Comparison of ENCODE assay signal across 8 cellular contexts in genomic region chr9:105064248-105065118, GRCh38.
A peak's percentile ranks its signal among the peaks of the same experiment; 100 is the strongest.
DNase-seq lines count a peak whose midpoint lies in the region; TF ChIP-seq lines count a peak whose summit lies in the region.

No MANE protein-coding gene starts in this region.

- H3K27ac ChIP-seq in BLaER1 treated with 17β-estradiol and CSF1 and Interleukin-3, amounts not matched to agents 10 nM and 100 nM = peak overlapping the region; percentile 79 to 99 (median 90)
- H3K27ac ChIP-seq in effector memory CD4-positive, alpha-beta T cell (ENCODE audit: insufficient read depth, low read length, poor library complexity, severe bottlenecking) = no peak overlapping the region

- peak; percentile 23 for DNase-seq in HEK293T (ENCODE audit: extremely low spot score)
- DNase-seq in NCI-H460 (ENCODE audit: extremely low read depth, low read depth) = peak; percentile 80
- peak; percentile 98 for DNase-seq in astrocyte of the spinal cord (ENCODE audit: low read depth, low spot score)
- peak; percentile 84 for DNase-seq in hepatic stellate cell (ENCODE audit: low spot score)
- DNase-seq in retina = peak; percentile 77
- DNase-seq in activated CD4-positive, alpha-beta T cell treated with anti-CD3 and anti-CD28 coated beads for 1 hour = no peak
- DNase-seq in effector memory CD4-positive, alpha-beta T cell = no peak

- H3K4me1 ChIP-seq in BLaER1 treated with 17β-estradiol and CSF1 and Interleukin-3, amounts not matched to agents 10 nM and 100 nM = peaks cover 80 to 96% (median 86%) of the 10 kb centered on the region in 10 experiments
- H3K4me1 ChIP-seq in effector memory CD4-positive, alpha-beta T cell (ENCODE audit: control insufficient read depth, insufficient read depth, low read length, poor library complexity, severe bottlenecking) = no peaks in the 10 kb centered on the region

- H3K9me3 ChIP-seq in BLaER1 treated with 17β-estradiol and CSF1 and Interleukin-3, amounts not matched to agents 10 nM and 100 nM (replicated peaks in 1 of 11) = peaks cover 0 to 9% (median 0%) of the 10 kb centered on the region in 11 experiments; a peak in 2 of 22 replicates
- no peaks in the 10 kb centered on the region for H3K9me3 ChIP-seq in effector memory CD4-positive, alpha-beta T cell (ENCODE audit: control insufficient read depth, low read length)

- H3K4me2 ChIP-seq in BLaER1 treated with 17β-estradiol and CSF1 and Interleukin-3, amounts not matched to agents 10 nM and 100 nM = peak overlapping the region; percentile 73 to 95 (median 84)

- CTCF ChIA-PET in HEK293T (lab: Yijun Ruan, JAX) = no interaction called here

- POLR2A ChIA-PET in HEK293T (lab: Yijun Ruan, JAX) = no interaction called here

- in situ Hi-C loops in astrocyte of the spinal cord (cut with HindIII; ENCODE audit: low sequenced_read_pairs) = no loop called here

- no peaks in the 10 kb centered on the region for H3K27me3 ChIP-seq in BLaER1 treated with 17β-estradiol and CSF1 and Interleukin-3, amounts not matched to agents 10 nM and 100 nM
- no peaks in the 10 kb centered on the region for H3K27me3 ChIP-seq in effector memory CD4-positive, alpha-beta T cell (replicated peaks; ENCODE audit: control insufficient read depth, insufficient read depth, low read length, poor library complexity, severe bottlenecking)

- no peaks in the 10 kb centered on the region for H4K20me1 ChIP-seq in BLaER1 treated with 17β-estradiol and CSF1 and Interleukin-3, amounts not matched to agents 10 nM and 100 nM

- TF ChIP-seq CTCF in astrocyte of the spinal cord (IDR thresholded peaks at IDR 0.05; ENCODE audit: low read depth, low read length) = no peak

- no peaks in the 10 kb centered on the region for H3K36me3 ChIP-seq in BLaER1 treated with 17β-estradiol and CSF1 and Interleukin-3, amounts not matched to agents 10 nM and 100 nM
- no peaks in the 10 kb centered on the region for H3K36me3 ChIP-seq in effector memory CD4-positive, alpha-beta T cell (ENCODE audit: control insufficient read depth, insufficient read depth, low read length)

- peak overlapping the region in 5 of 10 experiments; percentile 1 to 35 (median 10); a peak in 4 of 20 replicates for H3K4me3 ChIP-seq in BLaER1 treated with 17β-estradiol and CSF1 and Interleukin-3, amounts not matched to agents 10 nM and 100 nM
- no peak overlapping the region for H3K4me3 ChIP-seq in astrocyte of the spinal cord (ENCODE audit: low read depth, low read length)
- no peak overlapping the region for H3K4me3 ChIP-seq in effector memory CD4-positive, alpha-beta T cell (ENCODE audit: insufficient read depth, low read depth, low read length, poor library complexity, severe bottlenecking)

- H3K9ac ChIP-seq in BLaER1 treated with 17β-estradiol and CSF1 and Interleukin-3, amounts not matched to agents 10 nM and 100 nM = peak overlapping the region; percentile 51 to 91 (median 73)

TF ChIP-seq in HEK293T, 16 proteins besides CTCF, POLR2A, EP300 and RAD21:
- no peak for TF ChIP-seq CTBP1 (IDR thresholded peaks at IDR 0.05; ENCODE audit: borderline replicate concordance)
TF ChIP-seq in HEK293T: peak in this region for 0.

Comparison
In these comparisons a context has a peak if more than half of its experiments do, and no peak if none do; other contexts are left out.
1. DNase-seq: peak in HEK293T (single experiment), NCI-H460 (single experiment), astrocyte of the spinal cord (single experiment), hepatic stellate cell (single experiment) and retina (single experiment); none in activated CD4-positive, alpha-beta T cell treated with anti-CD3 and anti-CD28 coated beads for 1 hour (single experiment) and effector memory CD4-positive, alpha-beta T cell (0 of 3).